Comparison of ENCODE assay signal across 10 cellular contexts in the genomic region with DNA sequence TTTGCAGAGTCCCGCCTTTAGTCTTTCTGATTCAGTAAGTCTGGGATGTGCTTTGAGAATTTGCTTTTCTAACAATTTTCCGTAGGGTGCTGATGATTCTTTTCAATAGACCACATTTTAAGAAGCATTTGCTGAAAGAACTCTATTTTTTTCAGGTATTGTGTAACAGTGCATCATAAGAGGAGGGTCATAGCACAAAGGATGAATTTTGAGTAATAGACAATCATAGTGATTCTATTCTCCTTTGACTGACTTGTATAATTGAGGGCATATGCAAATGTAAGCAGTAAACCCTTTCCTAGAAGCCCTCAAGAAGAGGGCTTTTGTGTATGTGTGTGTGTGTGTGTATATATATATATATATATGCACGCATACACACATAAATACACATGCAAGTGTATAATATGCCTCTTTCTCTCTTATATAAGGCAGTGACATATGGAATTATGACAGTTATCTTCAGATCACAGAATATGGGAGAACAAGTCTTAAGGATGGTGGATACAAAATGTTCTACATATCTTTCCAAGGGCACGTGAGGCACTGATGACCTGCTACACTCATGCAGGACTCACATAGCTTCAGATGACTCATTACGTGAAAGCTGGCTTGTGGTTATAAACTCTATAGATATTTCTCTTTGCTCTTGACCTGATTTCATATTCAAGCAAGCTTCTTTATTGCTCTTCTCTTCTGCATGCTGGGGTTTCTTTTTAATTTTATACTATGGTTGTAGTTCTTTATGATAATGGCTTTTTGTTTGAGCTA. TPM values are rescaled to one million over a fixed set of nuclear protein-coding genes. Genes with fewer than 3 reads are reported as not detected.
A peak's percentile ranks its signal among the peaks of the same experiment; 100 is the strongest.
DNase-seq lines count a peak whose midpoint lies in the region; ATAC-seq and TF ChIP-seq lines count a peak whose summit lies in the region.
"Had no signal": no experiment of that assay in that cellular context is flagged by ENCODE, and none has a peak within 500 bp of the region (broad histone marks: within the 10 kb centered on the region; RNA-seq: fewer than 3 reads in every experiment).

No MANE protein-coding gene starts in this region.

- peak overlapping the region; percentile 42 for H3K4me2 ChIP-seq in HCT116 (ENCODE audit: low read length)
- H3K4me2 ChIP-seq in MM.1S (ENCODE audit: low read depth, low read length) = 0 out of 2 replicates have a peak overlapping the region, but pooled peaks have one; percentile 38

- ATAC-seq in GM18519 (IDR thresholded peaks at IDR 0.05; ENCODE audit: low FRiP score, unreplicated experiment) (peak; percentile 98), HCT116 (peak; percentile 66)

- DNase-seq in HCT116 (ENCODE audit: low read depth, low spot score) (peak; percentile 26), MM.1S (no peak), fibroblast of gingiva (ENCODE audit: low read depth) (peak; percentile 74), tibial nerve (ENCODE audit: low spot score in 2 of 2) (no peak), posterior vena cava (ENCODE audit: low spot score) (no peak), NCI-H2171 treated with DMSO at 0.1 percent for 48 hours (lab: John Stamatoyannopoulos, UW) (no peak), chondrocyte (ENCODE audit: low spot score) (no peak)

- POLR2A ChIA-PET in HCT116 (lab: Charles Lee) = no interaction called here

- RAD21 ChIA-PET in HCT116 (lab: Charles Lee; ENCODE audit: low non-redundant PET in 1 of 2, low total read pairs in 2 of 2, uncharacterized antibody in 2 of 2, unreplicated experiment in 2 of 2) = no interaction called here

- H3K27ac ChIP-seq in HCT116 (ENCODE audit: low read depth, low read length) = no peak overlapping the region
- H3K27ac ChIP-seq in MM.1S (ENCODE audit: low read length) = no peak overlapping the region
- H3K27ac ChIP-seq in tibial nerve = peak overlapping the region in 2 of 4 donors; percentile 15
- H3K27ac ChIP-seq: SJSA1 had no signal

- no peak overlapping the region for H3K4me3 ChIP-seq in HCT116 (replicated peaks in 1 of 2; ENCODE audit: low read depth in 1 of 2, low read length in 2 of 2)
- no peak overlapping the region for H3K4me3 ChIP-seq in MM.1S (ENCODE audit: low read length)
- peak overlapping the region in 1 of 4 donors; percentile 22 for H3K4me3 ChIP-seq in tibial nerve
- H3K4me3 ChIP-seq: SJSA1 had no signal

- H3K4me1 Mint-ChIP-seq in chondrocyte (ENCODE audit: low read depth) = peaks cover 18% of the 10 kb centered on the region

- intact Hi-C loops in HCT116 (cut with micrococcal nuclease) (no loop called here), posterior vena cava (cut with DNase I) (no loop called here)

- H3K27ac Mint-ChIP-seq in chondrocyte (ENCODE audit: unreplicated experiment) = no peak overlapping the region

- H3K4me3 Mint-ChIP-seq in chondrocyte (ENCODE audit: unreplicated experiment) = no peak overlapping the region

- no peaks in the 10 kb centered on the region for H3K9me3 Mint-ChIP-seq in chondrocyte (ENCODE audit: low read depth)

- H4K20me1 ChIP-seq in HCT116 (ENCODE audit: insufficient read depth) = no peaks in the 10 kb centered on the region
- H4K20me1 ChIP-seq in MM.1S (ENCODE audit: insufficient read depth, low read length) = no peaks in the 10 kb centered on the region

- H3K9ac ChIP-seq in HCT116 (ENCODE audit: low read length) (no peak overlapping the region), MM.1S (ENCODE audit: low read length) (no peak overlapping the region)

- TF ChIP-seq EP300 in tibial nerve (IDR thresholded peaks at IDR 0.05) = no peak

- no peaks in the 10 kb centered on the region for H3K9me3 ChIP-seq in HCT116 (ENCODE audit: control insufficient read depth in 1 of 2, insufficient read depth in 1 of 2, low read depth in 1 of 2, low read length in 2 of 2)
- no peaks in the 10 kb centered on the region for H3K9me3 ChIP-seq in MM.1S (replicated peaks; ENCODE audit: insufficient read depth, low read length)
- H3K9me3 ChIP-seq in tibial nerve = no peaks in the 10 kb centered on the region
- H3K9me3 ChIP-seq: SJSA1 had no signal

- peaks cover 18% of the 10 kb centered on the region for H3F3A ChIP-seq in MM.1S (ENCODE audit: insufficient read depth, low read length)

- TF ChIP-seq POLR2A in HCT116 (IDR thresholded peaks at IDR 0.05; ENCODE audit: borderline replicate concordance, extremely low read depth, insufficient read depth, insufficient read length) (no peak), tibial nerve (IDR thresholded peaks at IDR 0.05) (no peak)

- H3K79me2 ChIP-seq in HCT116 (ENCODE audit: insufficient read depth, low read length) (no peaks in the 10 kb centered on the region), MM.1S (ENCODE audit: low read length) (no peaks in the 10 kb centered on the region)

- no peaks in the 10 kb centered on the region for H3K9me2 ChIP-seq in HCT116 (ENCODE audit: insufficient read depth)
- no peaks in the 10 kb centered on the region for H3K9me2 ChIP-seq in MM.1S (replicated peaks; ENCODE audit: insufficient read depth, low read length)

- 42 to 51% methylated on average over 5 of the region's 5 CpGs for WGBS in tibial nerve, 2 donors

- CTCF ChIA-PET in HCT116 (lab: Charles Lee) = interaction anchor here (1.0 kb wide), 1 partner anchor 27 kb away, joined by 3 read pairs; no protein-coding TSS in a partner anchor

- H2AFZ ChIP-seq in HCT116 (ENCODE audit: low read depth, low read length, poor library complexity, severe bottlenecking) (peak overlapping the region; percentile 77), MM.1S (ENCODE audit: low read length) (no peak overlapping the region)

- H3K27me3 ChIP-seq in HCT116 (ENCODE audit: insufficient read depth, low read length) = no peaks in the 10 kb centered on the region
- no peaks in the 10 kb centered on the region for H3K27me3 ChIP-seq in MM.1S (replicated peaks; ENCODE audit: insufficient read depth, low read length)
- no peaks in the 10 kb centered on the region for H3K27me3 ChIP-seq in tibial nerve
- H3K27me3 ChIP-seq: SJSA1 had no signal

- H3K4me1 ChIP-seq in HCT116 (ENCODE audit: control insufficient read depth in 1 of 2, insufficient read depth in 2 of 2, low read length in 2 of 2) = peaks cover 0 to 23% of the 10 kb centered on the region in 2 experiments; a peak in 2 of 4 replicates
- H3K4me1 ChIP-seq in MM.1S (ENCODE audit: low read length) = peaks cover 28% of the 10 kb centered on the region
- peaks cover 0 to 7% (median 2%) of the 10 kb centered on the region in 4 donors for H3K4me1 ChIP-seq in tibial nerve

- H3K27me3 Mint-ChIP-seq in chondrocyte (ENCODE audit: low read depth) = no peaks in the 10 kb centered on the region

- H3K36me3 ChIP-seq in HCT116 (ENCODE audit: control insufficient read depth in 1 of 2, insufficient read depth in 2 of 2, low read length in 2 of 2) (no peaks in the 10 kb centered on the region), MM.1S (replicated peaks; ENCODE audit: insufficient read depth, low read length) (no peaks in the 10 kb centered on the region), tibial nerve (no peaks in the 10 kb centered on the region)
- H3K36me3 ChIP-seq: SJSA1 had no signal

- H3K36me3 Mint-ChIP-seq in chondrocyte (ENCODE audit: low read depth) = no peaks in the 10 kb centered on the region

- BruUV-seq in HCT116 (replicated peaks; lab: Mats Ljungman, UMichigan) = no TSS peak

- TF ChIP-seq CTCF in HCT116 (IDR thresholded peaks at IDR 0.05 in 2 of 3, conservative IDR thresholded peaks at IDR 0.05 in 1 of 3; ENCODE audit: borderline replicate concordance in 1 of 3, insufficient read depth in 1 of 3, low read depth in 2 of 3, low read length in 2 of 3) (no peak), MM.1S (IDR thresholded peaks at IDR 0.05; ENCODE audit: low read length) (no peak), tibial nerve (IDR thresholded peaks at IDR 0.05) (no peak), chondrocyte (IDR thresholded peaks at IDR 0.05) (no peak)

- TF ChIP-seq RAD21 in HCT116 (IDR thresholded peaks at IDR 0.05; ENCODE audit: low read depth) = no peak

TF ChIP-seq in HCT116, 20 proteins besides CTCF, POLR2A, EP300 and RAD21:
- TF ChIP-seq CEBPB (IDR thresholded peaks at IDR 0.05; ENCODE audit: low read depth) (no peak), ZFX (IDR thresholded peaks at IDR 0.05) (no peak), FOSL1 (IDR thresholded peaks at IDR 0.05; ENCODE audit: low read depth) (peak; percentile 79), JUND (IDR thresholded peaks at IDR 0.05) (peak; percentile 41; the same call in 1 of the 2 replicates), SP1 (IDR thresholded peaks at IDR 0.05; ENCODE audit: low read depth) (0 out of 2 replicates have a peak, but pooled peaks have one; percentile 15), CBX3 (IDR thresholded peaks at IDR 0.05; ENCODE audit: low read depth) (0 out of 2 replicates have a peak, but pooled peaks have one; percentile 15)
- TF ChIP-seq, protein P1, sequence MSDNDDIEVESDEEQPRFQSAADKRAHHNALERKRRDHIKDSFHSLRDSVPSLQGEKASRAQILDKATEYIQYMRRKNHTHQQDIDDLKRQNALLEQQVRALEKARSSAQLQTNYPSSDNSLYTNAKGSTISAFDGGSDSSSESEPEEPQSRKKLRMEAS (IDR thresholded peaks at IDR 0.05) = peak; percentile 34; the same call in 1 of the 2 replicates

RNA-seq across cellular contexts. Expression of gene PLSCR1, which starts 6.5 kb away (rescaled TPM):
- 44.2 TPM for total RNA-seq in HCT116 (2021; ENCODE audit: unreplicated experiment)
- 30.7 and 39.2 TPM in 2 replicates for polyA plus RNA-seq in HCT116 (2012)
- total RNA-seq in tibial nerve = 100 to 1,000 TPM in 1 of 4 donors, 10 to 100 TPM in 3; 57.8 to 104 (median 68.7) TPM
- 10 to 100 TPM; 72.1 to 95.5 TPM for total RNA-seq in posterior vena cava
- total RNA-seq in chondrocyte = 21.5 to 34.6 TPM (median 23.9 TPM) in 3 replicates

RNA-seq across cellular contexts. Expression of gene PLSCR5, which starts 54.2 kb away (rescaled TPM):
- total RNA-seq in HCT116 (2021; ENCODE audit: unreplicated experiment) = not detected
- 0.08 TPM in 1 of 2 replicates, not detected in the other for polyA plus RNA-seq in HCT116 (2012)
- not detected for total RNA-seq in tibial nerve
- total RNA-seq in posterior vena cava = not detected
- not detected in 3 replicates for total RNA-seq in chondrocyte
- total RNA-seq: liver, SJSA1 had no signal
- polyA plus RNA-seq: liver had no signal

Comparison
In these comparisons a context has a peak if more than half of its experiments do, and no peak if none do; other contexts are left out.
1. DNase-seq: peak in HCT116 (single experiment) and fibroblast of gingiva (single experiment); none in MM.1S (single experiment), tibial nerve (0 of 2), posterior vena cava (single experiment), NCI-H2171 treated with DMSO at 0.1 percent for 48 hours (single experiment) and chondrocyte (single experiment).